Comparison of ENCODE assay signal across 22 cellular contexts in genomic region chr15:29091666-29092065, GRCh38.
"Had no signal": no experiment of that assay in that cellular context is flagged by ENCODE, and none has a peak within 500 bp of the region (broad histone marks: within the 10 kb centered on the region; RNA-seq: fewer than 3 reads in every experiment).

No MANE protein-coding gene starts in this region.

- DNase-seq: activated CD8-positive, alpha-beta memory T cell treated with anti-CD3 and anti-CD28 coated beads, Interleukin-2, amount 50 U/mL, for 48 hours; activated effector memory CD4-positive, alpha-beta T cell treated with Interleukin-2 at 50 U/mL for 16 hours; activated naive CD4-positive, alpha-beta T cell treated with anti-CD3 and anti-CD28 coated beads for 36 hours; activated T-cell treated with anti-CD3 and anti-CD28 coated beads, Interleukin-2, amount 50 U/mL, for 4 hours; caudate nucleus; endodermal cell; esophagus squamous epithelium; gastrocnemius medialis; hippocampal formation; left cardiac atrium; midbrain; nephron progenitor cell; stimulated activated CD4-positive, alpha-beta T cell treated with anti-CD3 and anti-CD28 coated beads, Interleukin-4, amount 100 ng/mL, for 24 hours; stimulated activated naive CD8-positive, alpha-beta T cell treated with anti-CD3 and anti-CD28 coated beads, Interleukin-15, amount 100 ng/mL, for 72 hours; T1000 had no signal

- H3K27me3 Mint-ChIP-seq: brain; progenitor cell of endocrine pancreas; stimulated activated naive CD8-positive, alpha-beta T cell treated with anti-CD3 and anti-CD28 coated beads, Interleukin-15, amount 100 ng/mL, for 72 hours had no signal

- ATAC-seq: activated T-cell treated with anti-CD3 and anti-CD28 coated beads, Interleukin-2, amount 50 U/mL, for 4 hours; gastrocnemius medialis; left cardiac atrium; stimulated activated naive CD8-positive, alpha-beta T cell treated with anti-CD3 and anti-CD28 coated beads, Interleukin-15, amount 100 ng/mL, for 72 hours; WTC11 had no signal

- H3K36me3 ChIP-seq: esophagus squamous epithelium, gastrocnemius medialis, suprapubic skin, tibial nerve had no signal

- H3K36me3 Mint-ChIP-seq: WTC11 had no signal

- H3K4me3 Mint-ChIP-seq: activated naive CD4-positive, alpha-beta T cell treated with anti-CD3 and anti-CD28 coated beads for 36 hours; activated T-cell treated with anti-CD3 and anti-CD28 coated beads, Interleukin-2, amount 50 U/mL, for 4 hours; brain; endodermal cell; nephron progenitor cell; stimulated activated naive CD8-positive, alpha-beta T cell treated with anti-CD3 and anti-CD28 coated beads, Interleukin-15, amount 100 ng/mL, for 72 hours; T-helper 1 cell treated with Interleukin-12 subunit alpha and Interleukin-12 subunit beta and Interleukin-4 antibody, amounts not matched to agents 30 μg/mL and 1 μg/mL, for 36 hours; WTC11 had no signal

- H3K4me3 ChIP-seq: coronary artery, esophagus squamous epithelium, gastrocnemius medialis, suprapubic skin, tibial nerve had no signal

- H3K27ac Mint-ChIP-seq: activated naive CD4-positive, alpha-beta T cell treated with anti-CD3 and anti-CD28 coated beads for 36 hours; endodermal cell; progenitor cell of endocrine pancreas; T-helper 1 cell treated with Interleukin-12 subunit alpha and Interleukin-12 subunit beta and Interleukin-4 antibody, amounts not matched to agents 30 μg/mL and 1 μg/mL, for 36 hours had no signal

- H3K4me1 ChIP-seq: esophagus squamous epithelium, gastrocnemius medialis, suprapubic skin, tibial nerve had no signal

- H3K27me3 ChIP-seq: esophagus squamous epithelium, gastrocnemius medialis, tibial nerve had no signal

- H3K27ac ChIP-seq: coronary artery, esophagus squamous epithelium, gastrocnemius medialis, suprapubic skin, tibial nerve had no signal

- H3K9me3 Mint-ChIP-seq: activated naive CD4-positive, alpha-beta T cell treated with anti-CD3 and anti-CD28 coated beads for 36 hours; activated T-cell treated with anti-CD3 and anti-CD28 coated beads, Interleukin-2, amount 50 U/mL, for 4 hours; brain; endodermal cell; nephron progenitor cell; stimulated activated naive CD8-positive, alpha-beta T cell treated with anti-CD3 and anti-CD28 coated beads, Interleukin-15, amount 100 ng/mL, for 72 hours; T-helper 1 cell treated with Interleukin-12 subunit alpha and Interleukin-12 subunit beta and Interleukin-4 antibody, amounts not matched to agents 30 μg/mL and 1 μg/mL, for 36 hours; WTC11 had no signal

- H3K9me3 ChIP-seq: esophagus squamous epithelium, gastrocnemius medialis, suprapubic skin, tibial nerve had no signal
